In the genomic region with DNA sequence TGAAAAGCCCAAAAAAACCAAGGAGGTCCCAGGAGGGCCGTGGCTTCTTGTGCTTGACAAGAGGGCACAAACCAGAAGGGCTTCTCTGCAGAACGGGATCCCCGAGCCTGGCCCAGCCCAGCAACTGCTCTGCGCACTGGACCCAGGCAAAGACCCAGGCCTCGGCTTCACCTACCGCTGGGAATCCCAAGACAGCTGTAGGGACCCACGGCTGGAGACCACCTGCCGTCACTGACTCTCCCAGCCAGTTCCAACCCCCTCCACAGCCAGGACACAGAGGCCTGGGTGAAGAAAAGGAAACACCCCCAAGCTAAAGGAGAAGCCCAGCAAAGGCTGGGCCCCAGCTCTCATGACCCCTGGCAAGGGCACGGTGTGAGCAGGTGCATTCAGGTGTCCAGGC, we compare ENCODE assay signal across 19 cellular contexts. TPM values are rescaled to one million over a fixed set of nuclear protein-coding genes. Genes with fewer than 3 reads are reported as not detected.
DNase-seq lines count a peak whose midpoint lies in the region; ATAC-seq and TF ChIP-seq lines count a peak whose summit lies in the region.
"Had no signal": no experiment of that assay in that cellular context is flagged by ENCODE, and none has a peak within 500 bp of the region (broad histone marks: within the 10 kb centered on the region; RNA-seq: fewer than 3 reads in every experiment).

No MANE protein-coding gene starts in this region.

- 90 to 93% methylated on average over 6 to 9 of the region's 9 CpGs for WGBS in body of pancreas, 2 donors
- 80 to 87% methylated on average over 9 of the region's 9 CpGs for WGBS in sigmoid colon, 2 donors

- intact Hi-C loops in Caco-2 (cut with micrococcal nuclease; ENCODE audit: unreplicated experiment) (no loop called here), body of pancreas (cut with DNase I) (loop anchor here (10.0 kb wide), 1 partner anchor 161 kb away; no protein-coding TSS in a partner anchor), sigmoid colon (cut with DNase I) (no loop called here)

- no peaks in the 10 kb centered on the region for H3K27me3 Mint-ChIP-seq in Caco-2 (ENCODE audit: insufficient read depth, unreplicated experiment)
- H3K27me3 Mint-ChIP-seq: activated naive CD4-positive, alpha-beta T cell treated with anti-CD3 and anti-CD28 coated beads, Interleukin-2, amount 50 U/mL, for 24 hours had no signal

- H3K4me3 ChIP-seq in Caco-2 (ENCODE audit: low read depth, low read length) (no peak overlapping the region), body of pancreas (no peak overlapping the region), sigmoid colon (no peak overlapping the region)
- H3K4me3 ChIP-seq: heart right ventricle, skin epidermis had no signal

- H3K36me3 Mint-ChIP-seq in Caco-2 (ENCODE audit: insufficient read depth, unreplicated experiment), result peaks cover 67% of the 10 kb centered on the region
- H3K36me3 Mint-ChIP-seq in activated naive CD4-positive, alpha-beta T cell treated with anti-CD3 and anti-CD28 coated beads, Interleukin-2, amount 50 U/mL, for 72 hours, result no peaks in the 10 kb centered on the region

- DNase-seq in Caco-2 (no peak), body of pancreas (peak in 3 of 4 donors; percentile 6 to 10 (median 9)), sigmoid colon (peak; percentile 44)
- no peak for DNase-seq in activated naive CD4-positive, alpha-beta T cell treated with anti-CD3 and anti-CD28 coated beads, Interleukin-2, amount 50 U/mL, for 72 hours (ENCODE audit: low spot score in 2 of 2)
- DNase-seq in activated CD4-positive, alpha-beta T cell treated with anti-CD3 and anti-CD28 coated beads, Interleukin-2, amount 50 U/mL, for 48 hours, result no peak
- DNase-seq: activated CD4-positive, alpha-beta T cell treated with anti-CD3 and anti-CD28 coated beads, Interleukin-2, amount 50 U/mL, for 1 hour; C1 segment of cervical spinal cord; central memory CD4-positive, alpha-beta T cell; NCI-H1105; NCI-H1930; stimulated activated CD4-positive, alpha-beta T cell treated with anti-CD3 and anti-CD28 coated beads, Interleukin-1b, Interleukin-23, amount 100 ng/mL, for 48 hours; WERI-Rb-1 had no signal

- peaks cover 2% of the 10 kb centered on the region; the same call in 1 of the 2 replicates for H3K4me1 ChIP-seq in Caco-2
- peaks cover 25% of the 10 kb centered on the region for H3K4me1 ChIP-seq in body of pancreas
- no peaks in the 10 kb centered on the region for H3K4me1 ChIP-seq in sigmoid colon

- H3K9me3 ChIP-seq in Caco-2 (0 out of 2 replicates have a peak, but pooled peaks cover 4% of the 10 kb centered on the region), body of pancreas (no peaks in the 10 kb centered on the region), sigmoid colon (no peaks in the 10 kb centered on the region)
- H3K9me3 ChIP-seq: heart right ventricle had no signal

- no peak for TF ChIP-seq EP300 in sigmoid colon (IDR thresholded peaks at IDR 0.05)

- no peaks in the 10 kb centered on the region for H3K4me1 Mint-ChIP-seq in Caco-2 (ENCODE audit: low read depth, unreplicated experiment)

- ATAC-seq in body of pancreas, result no peak
- no peak for ATAC-seq in activated naive CD4-positive, alpha-beta T cell treated with anti-CD3 and anti-CD28 coated beads, Interleukin-2, amount 50 U/mL, for 72 hours
- ATAC-seq in GM21367 (IDR thresholded peaks at IDR 0.05; ENCODE audit: unreplicated experiment), result no peak
- ATAC-seq: heart right ventricle had no signal

- POLR2A ChIA-PET in Caco-2 (lab: Charles Lee), result no interaction called here

- H3K4me3 Mint-ChIP-seq in Caco-2 (ENCODE audit: unreplicated experiment), result no peak overlapping the region
- H3K4me3 Mint-ChIP-seq: activated naive CD4-positive, alpha-beta T cell treated with anti-CD3 and anti-CD28 coated beads, Interleukin-2, amount 50 U/mL, for 24 hours; neural crest cell; T-helper 2 cell treated with Interferon-gamma antibody and Interleukin-4, amounts not matched to agents 5 μg/mL and 100 μg/mL, for 36 hours had no signal

- H3K27ac Mint-ChIP-seq in Caco-2 (ENCODE audit: unreplicated experiment), result peak overlapping the region; percentile 53
- no peak overlapping the region for H3K27ac Mint-ChIP-seq in activated naive CD4-positive, alpha-beta T cell treated with anti-CD3 and anti-CD28 coated beads, Interleukin-2, amount 50 U/mL, for 72 hours
- H3K27ac Mint-ChIP-seq: activated naive CD4-positive, alpha-beta T cell treated with anti-CD3 and anti-CD28 coated beads, Interleukin-2, amount 50 U/mL, for 24 hours; T-helper 2 cell treated with Interferon-gamma antibody and Interleukin-4, amounts not matched to agents 5 μg/mL and 100 μg/mL, for 36 hours had no signal

- TF ChIP-seq POLR2A in body of pancreas (IDR thresholded peaks at IDR 0.05) (no peak), sigmoid colon (IDR thresholded peaks at IDR 0.05) (no peak)

- CTCF ChIA-PET in Caco-2 (lab: Charles Lee), result no interaction called here

- no TSS peak for BruUV-seq in Caco-2 (replicated peaks; lab: Mats Ljungman, UMichigan)

- TF ChIP-seq CTCF in Caco-2 (IDR thresholded peaks at IDR 0.05; ENCODE audit: insufficient read depth in 1 of 2, low read depth in 1 of 2, low read length in 1 of 2, severe bottlenecking in 1 of 2, unreplicated experiment in 1 of 2) (no peak), body of pancreas (IDR thresholded peaks at IDR 0.05) (no peak), sigmoid colon (IDR thresholded peaks at IDR 0.05) (no peak)

- H3K9me3 Mint-ChIP-seq in Caco-2 (ENCODE audit: unreplicated experiment), result no peaks in the 10 kb centered on the region
- H3K9me3 Mint-ChIP-seq in activated naive CD4-positive, alpha-beta T cell treated with anti-CD3 and anti-CD28 coated beads, Interleukin-2, amount 50 U/mL, for 72 hours, result no peaks in the 10 kb centered on the region
- H3K9me3 Mint-ChIP-seq: activated naive CD4-positive, alpha-beta T cell treated with anti-CD3 and anti-CD28 coated beads, Interleukin-2, amount 50 U/mL, for 24 hours; neural crest cell; T-helper 2 cell treated with Interferon-gamma antibody and Interleukin-4, amounts not matched to agents 5 μg/mL and 100 μg/mL, for 36 hours had no signal

- H3K36me3 ChIP-seq in Caco-2 (ENCODE audit: control insufficient read depth, insufficient read depth, low read length) (peaks cover 6% of the 10 kb centered on the region; the same call in 1 of the 2 replicates), body of pancreas (replicated peaks in 1 of 2; ENCODE audit: insufficient read depth in 1 of 2, low read depth in 2 of 2) (peaks cover 0 to 6% of the 10 kb centered on the region in 2 donors), sigmoid colon (peaks cover 0 to 40% (median 18%) of the 10 kb centered on the region in 4 donors)
- H3K36me3 ChIP-seq: WERI-Rb-1 had no signal

- no peaks in the 10 kb centered on the region for H3K27me3 ChIP-seq in Caco-2 (replicated peaks; ENCODE audit: control insufficient read depth, insufficient read depth, low read length)
- H3K27me3 ChIP-seq in body of pancreas, result no peaks in the 10 kb centered on the region
- no peaks in the 10 kb centered on the region for H3K27me3 ChIP-seq in layer of hippocampus (ENCODE audit: control insufficient read depth, insufficient read depth, low read length)
- no peaks in the 10 kb centered on the region for H3K27me3 ChIP-seq in sigmoid colon

- H3K27ac ChIP-seq in body of pancreas, result no peak overlapping the region
- H3K27ac ChIP-seq in layer of hippocampus (ENCODE audit: low read depth, low read length), result peak overlapping the region; percentile 49
- no peak overlapping the region for H3K27ac ChIP-seq in sigmoid colon
- H3K27ac ChIP-seq: heart right ventricle, WERI-Rb-1 had no signal

RNA-seq across cellular contexts. Expression of gene PDGFA, which starts 24.3 kb away (rescaled TPM):
- total RNA-seq in Caco-2 (2022) (76.8 and 78.5 TPM in 2 replicates), body of pancreas (10 to 100 TPM; 58.6 to 59.3 TPM), sigmoid colon (10 to 100 TPM; 33.9 to 38.5 (median 36.9) TPM)
- 10 to 100 TPM; 19.7 to 21.6 (median 20.0) TPM for polyA plus RNA-seq in sigmoid colon
- total RNA-seq in activated naive CD4-positive, alpha-beta T cell treated with anti-CD3 and anti-CD28 coated beads, Interleukin-2, amount 50 U/mL, for 72 hours, result 10 to 100 TPM in 1 of 2 donors, 1 to 10 TPM in 1; 8.4 to 11.7 TPM

Comparison
In these comparisons a context has a peak if more than half of its experiments do, and no peak if none do; other contexts are left out.
1. DNase-seq: peak in body of pancreas (3 of 4) and sigmoid colon (single experiment); none in Caco-2 (0 of 2), activated naive CD4-positive, alpha-beta T cell treated with anti-CD3 and anti-CD28 coated beads, Interleukin-2, amount 50 U/mL, for 72 hours (0 of 2) and activated CD4-positive, alpha-beta T cell treated with anti-CD3 and anti-CD28 coated beads, Interleukin-2, amount 50 U/mL, for 48 hours (0 of 2).